Comparison of ENCODE assay signal across 18 cellular contexts in the genomic region with DNA sequence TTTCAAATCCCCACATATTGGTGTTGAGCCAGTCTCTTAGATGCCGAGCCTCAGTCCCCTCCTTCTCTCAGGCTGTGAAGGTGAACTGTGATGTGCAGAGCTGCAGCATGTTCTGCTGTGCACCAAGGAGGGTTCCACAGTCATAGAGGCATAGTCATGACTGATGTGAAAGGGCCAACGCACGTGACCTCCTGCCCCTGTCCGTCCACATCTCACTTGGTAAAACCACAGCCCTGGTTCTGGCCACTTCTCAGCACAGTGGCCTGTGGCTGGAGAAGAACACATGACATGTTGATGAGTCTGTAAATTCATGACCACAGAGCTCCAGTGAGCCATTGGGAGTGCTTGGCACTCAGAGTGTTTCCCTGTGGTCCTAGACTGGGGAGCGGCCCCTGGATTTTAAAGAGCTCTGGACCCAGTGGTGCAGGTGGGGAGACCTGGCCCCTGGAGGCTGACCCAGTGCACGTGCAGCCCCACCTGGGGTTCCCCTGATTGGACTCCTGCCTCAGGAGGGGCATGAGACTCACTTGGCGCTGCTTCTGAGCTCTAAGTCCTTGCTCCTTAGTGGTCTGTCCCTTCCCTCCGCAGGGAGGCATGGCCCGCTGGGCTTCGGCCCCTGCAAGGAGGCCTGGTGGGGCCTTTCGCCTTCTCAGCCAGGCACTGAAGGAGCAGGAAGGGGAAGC. TPM values are rescaled to one million over a fixed set of nuclear protein-coding genes. Genes with fewer than 3 reads are reported as not detected.
DNase-seq lines count a peak whose midpoint lies in the region; ATAC-seq and TF ChIP-seq lines count a peak whose summit lies in the region.
"Had no signal": no experiment of that assay in that cellular context is flagged by ENCODE, and none has a peak within 500 bp of the region (broad histone marks: within the 10 kb centered on the region; RNA-seq: fewer than 3 reads in every experiment).

No MANE protein-coding gene starts in this region.

- H3K4me3 ChIP-seq in IMR-90 (ENCODE audit: insufficient read depth, low read depth, low read length), result no peak overlapping the region
- H3K4me3 ChIP-seq in uterus, result no peak overlapping the region
- H3K4me3 ChIP-seq: breast epithelium, left ventricle myocardium inferior, right atrium auricular region, thyroid gland had no signal

- H3K36me3 ChIP-seq in IMR-90 (ENCODE audit: control insufficient read depth, insufficient read depth, low read length) (no peaks in the 10 kb centered on the region), uterus (no peaks in the 10 kb centered on the region)
- H3K36me3 ChIP-seq: breast epithelium, left ventricle myocardium inferior, right atrium auricular region, thyroid gland had no signal

- peaks cover 99% of the 10 kb centered on the region for H3K4me1 Mint-ChIP-seq in activated CD8-positive, alpha-beta memory T cell treated with anti-CD3 and anti-CD28 coated beads, Interleukin-2, amount 10 ng/mL, durations not matched to agents 7 days and 5 days
- H3K4me1 Mint-ChIP-seq in activated naive CD8-positive, alpha-beta T cell treated with anti-CD3 and anti-CD28 coated beads, Interleukin-2, amount 10 ng/mL, durations not matched to agents 7 days and 5 days, result peaks cover 83% of the 10 kb centered on the region
- H3K4me1 Mint-ChIP-seq in natural killer cell treated with Interleukin-12 subunit alpha and Interleukin-12 subunit beta and Interleukin-15 and Interleukin-18, amount 100 ng/mL, for 72 hours (ENCODE audit: low read depth in 2 of 2), result peaks cover 82 to 86% of the 10 kb centered on the region in 2 donors

- H4K5ac ChIP-seq in IMR-90 (ENCODE audit: low read depth, low read length), result no peak overlapping the region

- H2AK5ac ChIP-seq in IMR-90 (ENCODE audit: low read depth, low read length), result peak overlapping the region; percentile 47; the same call in 1 of the 2 replicates

- H3K9me1 ChIP-seq in IMR-90 (ENCODE audit: insufficient read depth, low read length), result peaks cover 26% of the 10 kb centered on the region

- peak overlapping the region; percentile 50 for H2AK9ac ChIP-seq in IMR-90 (replicated peaks; ENCODE audit: low read depth, low read length, poor library complexity)

- no peak overlapping the region for H2AFZ ChIP-seq in IMR-90 (replicated peaks; ENCODE audit: low read length, poor library complexity)

- H3K18ac ChIP-seq in IMR-90 (ENCODE audit: low read depth, low read length), result no peak overlapping the region

- H3K14ac ChIP-seq in IMR-90 (replicated peaks; ENCODE audit: low read depth, low read length), result no peak overlapping the region

- dilution Hi-C loops in IMR-90 (cut with HindIII; ENCODE audit: low sequenced_read_pairs, unreplicated experiment), result no loop called here

- H2BK20ac ChIP-seq in IMR-90 (ENCODE audit: low read depth, low read length), result no peak overlapping the region

- in situ Hi-C loops in IMR-90 (cut with MboI; ENCODE audit: low sequenced_read_pairs), result no loop called here

- no peak for TF ChIP-seq RAD21 in IMR-90 (IDR thresholded peaks at IDR 0.05; ENCODE audit: low read length)

- H3K9me3 Mint-ChIP-seq in activated CD8-positive, alpha-beta memory T cell treated with anti-CD3 and anti-CD28 coated beads, Interleukin-2, amount 10 ng/mL, durations not matched to agents 7 days and 5 days (ENCODE audit: low read depth), result no peaks in the 10 kb centered on the region
- no peaks in the 10 kb centered on the region for H3K9me3 Mint-ChIP-seq in activated naive CD8-positive, alpha-beta T cell treated with anti-CD3 and anti-CD28 coated beads, Interleukin-2, amount 10 ng/mL, durations not matched to agents 7 days and 5 days
- H3K9me3 Mint-ChIP-seq in natural killer cell treated with Interleukin-12 subunit alpha and Interleukin-12 subunit beta and Interleukin-15 and Interleukin-18, amount 100 ng/mL, for 72 hours, result no peaks in the 10 kb centered on the region

- H3K9me3 ChIP-seq in IMR-90 (ENCODE audit: control insufficient read depth, insufficient read depth, low read length), result no peaks in the 10 kb centered on the region
- H3K9me3 ChIP-seq in uterus, result no peaks in the 10 kb centered on the region
- H3K9me3 ChIP-seq: breast epithelium, left ventricle myocardium inferior, right atrium auricular region, thyroid gland had no signal

- H3K27ac Mint-ChIP-seq in activated CD8-positive, alpha-beta memory T cell treated with anti-CD3 and anti-CD28 coated beads, Interleukin-2, amount 10 ng/mL, durations not matched to agents 7 days and 5 days, result peak overlapping the region; percentile 90
- H3K27ac Mint-ChIP-seq in activated naive CD8-positive, alpha-beta T cell treated with anti-CD3 and anti-CD28 coated beads, Interleukin-2, amount 10 ng/mL, durations not matched to agents 7 days and 5 days, result peak overlapping the region; percentile 88
- peak overlapping the region; percentile 94 to 95 for H3K27ac Mint-ChIP-seq in natural killer cell treated with Interleukin-12 subunit alpha and Interleukin-12 subunit beta and Interleukin-15 and Interleukin-18, amount 100 ng/mL, for 72 hours

- H3K27ac ChIP-seq in IMR-90 (ENCODE audit: insufficient read depth, low read length), result no peak overlapping the region
- no peak overlapping the region for H3K27ac ChIP-seq in uterus
- H3K27ac ChIP-seq: breast epithelium, left ventricle myocardium inferior, right atrium auricular region, RWPE1, thyroid gland had no signal

- peaks cover 18 to 73% of the 10 kb centered on the region in 2 experiments for H3K79me1 ChIP-seq in IMR-90 (ENCODE audit: low read depth in 1 of 2, low read length in 2 of 2)

- H3K27me3 Mint-ChIP-seq in activated CD8-positive, alpha-beta memory T cell treated with anti-CD3 and anti-CD28 coated beads, Interleukin-2, amount 10 ng/mL, durations not matched to agents 7 days and 5 days, result no peaks in the 10 kb centered on the region
- H3K27me3 Mint-ChIP-seq in activated naive CD8-positive, alpha-beta T cell treated with anti-CD3 and anti-CD28 coated beads, Interleukin-2, amount 10 ng/mL, durations not matched to agents 7 days and 5 days, result no peaks in the 10 kb centered on the region
- no peaks in the 10 kb centered on the region for H3K27me3 Mint-ChIP-seq in natural killer cell treated with Interleukin-12 subunit alpha and Interleukin-12 subunit beta and Interleukin-15 and Interleukin-18, amount 100 ng/mL, for 72 hours

- no peak overlapping the region for H3K4me2 ChIP-seq in IMR-90 (ENCODE audit: low read depth, low read length)

- DNase-seq in activated CD8-positive, alpha-beta memory T cell treated with anti-CD3 and anti-CD28 coated beads, Interleukin-2, amount 10 ng/mL, durations not matched to agents 7 days and 5 days, result no peak
- no peak for DNase-seq in activated CD8-positive, alpha-beta memory T cell treated with anti-CD3 and anti-CD28 coated beads, Interleukin-2, amount 50 U/mL, for 4 hours
- DNase-seq in IMR-90 (no peak), GF-D8 (lab: John Stamatoyannopoulos, UW) (no peak), epidermal melanocyte (ENCODE audit: insufficient read length, low spot score) (no peak), uterus (no peak)
- peak; percentile 27 for DNase-seq in activated naive CD8-positive, alpha-beta T cell treated with anti-CD3 and anti-CD28 coated beads, Interleukin-2, amount 10 ng/mL, durations not matched to agents 7 days and 5 days
- DNase-seq in natural killer cell treated with Interleukin-12 subunit alpha and Interleukin-12 subunit beta and Interleukin-15 and Interleukin-18, amount 100 ng/mL, for 72 hours (ENCODE audit: low spot score), result no peak
- DNase-seq: activated CD4-positive, CD25-positive, alpha-beta regulatory T cell; effector memory CD4-positive, alpha-beta T cell; left ventricle myocardium inferior; NCI-H1105 treated with DMSO at 0.1 percent for 48 hours; stimulated activated CD4-positive, alpha-beta T cell treated with anti-CD3 and anti-CD28 coated beads, Interleukin-2, amount 100 ng/mL, for 24 hours; stimulated activated CD8-positive, alpha-beta memory T cell treated with anti-CD3 and anti-CD28 coated beads, Interleukin-4, amount 100 ng/mL, for 48 hours; thyroid gland had no signal

- no peak overlapping the region for H4K8ac ChIP-seq in IMR-90 (ENCODE audit: low read depth in 2 of 2, low read length in 2 of 2)

- no peak overlapping the region for H3K23ac ChIP-seq in IMR-90 (ENCODE audit: low read depth, low read length)

- TF ChIP-seq POLR2A in IMR-90 (IDR thresholded peaks at IDR 0.05; ENCODE audit: low read depth, low read length) (no peak), uterus (IDR thresholded peaks at IDR 0.05) (no peak)

- CTCF ChIA-PET in activated CD8-positive, alpha-beta memory T cell treated with anti-CD3 and anti-CD28 coated beads, Interleukin-2, amount 10 ng/mL, durations not matched to agents 7 days and 5 days (lab: Charles Lee), result interaction anchor here (0.8 to 10.4 kb wide), 6 partner anchors 13 to 89 kb away, joined by 3 to 166 read pairs (median 4); no protein-coding TSS in a partner anchor
- CTCF ChIA-PET in IMR-90 (lab: Yijun Ruan, JAX), result no interaction called here

- H3K56ac ChIP-seq in IMR-90 (ENCODE audit: extremely low read depth, insufficient read depth, low read length), result no peak overlapping the region

- H3K9ac ChIP-seq in IMR-90 (ENCODE audit: low read depth, low read length), result no peak overlapping the region

- H2BK15ac ChIP-seq in IMR-90 (ENCODE audit: low read depth, low read length), result no peak overlapping the region

- TF ChIP-seq CTCF in IMR-90 (conservative IDR thresholded peaks at IDR 0.05; ENCODE audit: low read depth, low read length) (no peak), uterus (IDR thresholded peaks at IDR 0.05) (no peak)

- no peak overlapping the region for H3K4me3 Mint-ChIP-seq in activated CD8-positive, alpha-beta memory T cell treated with anti-CD3 and anti-CD28 coated beads, Interleukin-2, amount 10 ng/mL, durations not matched to agents 7 days and 5 days
- H3K4me3 Mint-ChIP-seq in activated naive CD8-positive, alpha-beta T cell treated with anti-CD3 and anti-CD28 coated beads, Interleukin-2, amount 10 ng/mL, durations not matched to agents 7 days and 5 days, result peak overlapping the region; percentile 61
- H3K4me3 Mint-ChIP-seq in natural killer cell treated with Interleukin-12 subunit alpha and Interleukin-12 subunit beta and Interleukin-15 and Interleukin-18, amount 100 ng/mL, for 72 hours, result peak overlapping the region; percentile 79

- POLR2A ChIA-PET in IMR-90 (lab: Charles Lee; ENCODE audit: unreplicated experiment), result no interaction called here
- POLR2A ChIA-PET in activated naive CD8-positive, alpha-beta T cell treated with anti-CD3 and anti-CD28 coated beads, Interleukin-2, amount 10 ng/mL, durations not matched to agents 7 days and 5 days (lab: Charles Lee), result interaction anchor here (1.0 to 5.0 kb wide), 6 partner anchors 10 to 23 kb away, joined by 4 to 28 read pairs (median 8); no protein-coding TSS in a partner anchor

- no peaks in the 10 kb centered on the region for H3K27me3 ChIP-seq in IMR-90 (ENCODE audit: control insufficient read depth, insufficient read depth, low read length)
- H3K27me3 ChIP-seq in uterus, result no peaks in the 10 kb centered on the region
- H3K27me3 ChIP-seq: breast epithelium, right atrium auricular region, thyroid gland had no signal

- no peak overlapping the region for H4K91ac ChIP-seq in IMR-90 (ENCODE audit: insufficient read depth, low read depth, low read length)

- no peak for ATAC-seq in activated CD8-positive, alpha-beta memory T cell treated with anti-CD3 and anti-CD28 coated beads, Interleukin-2, amount 10 ng/mL, durations not matched to agents 7 days and 5 days
- ATAC-seq in IMR-90 (ENCODE audit: low read depth), result no peak
- no peak for ATAC-seq in activated naive CD8-positive, alpha-beta T cell treated with anti-CD3 and anti-CD28 coated beads, Interleukin-2, amount 10 ng/mL, durations not matched to agents 7 days and 5 days (ENCODE audit: low read depth)
- peak; percentile 2 to 9 for ATAC-seq in natural killer cell treated with Interleukin-12 subunit alpha and Interleukin-12 subunit beta and Interleukin-15 and Interleukin-18, amount 100 ng/mL, for 72 hours

- H4K20me1 ChIP-seq in IMR-90 (ENCODE audit: insufficient read depth, low read length), result peaks cover 44% of the 10 kb centered on the region

- 92% methylated on average over 2 of the region's 11 CpGs; no CpG with 5 or more reads in 1 of the 2 experiments for WGBS in IMR-90 (ENCODE audit: extremely low coverage in 2 of 2, insufficient read length in 1 of 2), 2 experiments

- no peak overlapping the region for H3K4ac ChIP-seq in IMR-90 (ENCODE audit: low read depth, low read length)

- no TSS peak for BruUV-seq in IMR-90 (replicated peaks; lab: Mats Ljungman, UMichigan)

- intact Hi-C loops in IMR-90 (cut with micrococcal nuclease) (no loop called here), uterus (cut with DNase I; ENCODE audit: low total_unique reads) (no loop called here)

- H2BK5ac ChIP-seq in IMR-90 (ENCODE audit: low read depth, low read length, poor library complexity, severe bottlenecking), result no peak overlapping the region

- H3K36me3 Mint-ChIP-seq in activated CD8-positive, alpha-beta memory T cell treated with anti-CD3 and anti-CD28 coated beads, Interleukin-2, amount 10 ng/mL, durations not matched to agents 7 days and 5 days, result peaks cover 46% of the 10 kb centered on the region
- H3K36me3 Mint-ChIP-seq in activated naive CD8-positive, alpha-beta T cell treated with anti-CD3 and anti-CD28 coated beads, Interleukin-2, amount 10 ng/mL, durations not matched to agents 7 days and 5 days, result peaks cover 38% of the 10 kb centered on the region
- H3K36me3 Mint-ChIP-seq in natural killer cell treated with Interleukin-12 subunit alpha and Interleukin-12 subunit beta and Interleukin-15 and Interleukin-18, amount 100 ng/mL, for 72 hours, result peaks cover 5% of the 10 kb centered on the region

- H3K4me1 ChIP-seq in IMR-90 (ENCODE audit: control insufficient read depth, insufficient read depth, low read length), result peaks cover 5% of the 10 kb centered on the region; the same call in 1 of the 2 replicates
- H3K4me1 ChIP-seq in uterus, result no peaks in the 10 kb centered on the region

- no peak overlapping the region for H2BK120ac ChIP-seq in IMR-90 (ENCODE audit: low read depth, low read length)

RNA-seq across cellular contexts. Expression of a gene that starts 25.3 kb away (rescaled TPM):
- total RNA-seq in activated CD8-positive, alpha-beta memory T cell treated with anti-CD3 and anti-CD28 coated beads, Interleukin-2, amount 10 ng/mL, durations not matched to agents 7 days and 5 days, result 100 to 1,000 TPM; 144 to 229 TPM
- 22.8 and 27.1 TPM in 2 replicates for total RNA-seq in IMR-90 (2012; rRNA removed)
- 14.5 and 16.5 TPM in 2 replicates for polyA plus RNA-seq in IMR-90 (2012; rRNA removed)
- polyA plus RNA-seq in IMR-90 (2012; cell fraction: cytosol; rRNA removed), result 7.8 and 12.4 TPM in 2 replicates
- polyA plus RNA-seq in IMR-90 (2012; cell fraction: nucleus; rRNA removed; ENCODE audit: low replicate concordance), result 35.0 and 41.6 TPM in 2 replicates
- total RNA-seq in activated naive CD8-positive, alpha-beta T cell treated with anti-CD3 and anti-CD28 coated beads, Interleukin-2, amount 10 ng/mL, durations not matched to agents 7 days and 5 days, result 100 to 1,000 TPM; 147 to 159 TPM
- 100 to 1,000 TPM in 1 of 2 donors, 10 to 100 TPM in 1; 65.0 to 150 TPM for total RNA-seq in natural killer cell treated with Interleukin-12 subunit alpha and Interleukin-12 subunit beta and Interleukin-15 and Interleukin-18, amount 100 ng/mL, for 72 hours
- total RNA-seq in uterus, result 10 to 100 TPM in 3 of 4 donors, 1 to 10 TPM in 1; 8.7 to 40.2 (median 35.2) TPM

Comparison
In these comparisons a context has a peak if more than half of its experiments do, and no peak if none do; other contexts are left out.
1. ATAC-seq: peak in natural killer cell treated with Interleukin-12 subunit alpha and Interleukin-12 subunit beta and Interleukin-15 and Interleukin-18, amount 100 ng/mL, for 72 hours (2 of 2); none in activated CD8-positive, alpha-beta memory T cell treated with anti-CD3 and anti-CD28 coated beads, Interleukin-2, amount 10 ng/mL, durations not matched to agents 7 days and 5 days (single experiment), IMR-90 (single experiment) and activated naive CD8-positive, alpha-beta T cell treated with anti-CD3 and anti-CD28 coated beads, Interleukin-2, amount 10 ng/mL, durations not matched to agents 7 days and 5 days (single experiment).
2. Peak in every context shown above with its lines, with median percentiles within 50 percentile points of each other: H3K27ac Mint-ChIP-seq.